In genomic region chr2:37558622-37559021, GRCh38 we compare ENCODE assay signal across 11 cellular contexts.
DNase-seq lines count a peak whose midpoint lies in the region; ATAC-seq, FAIRE-seq and TF ChIP-seq lines count a peak whose summit lies in the region.
"Had no signal": no experiment of that assay in that cellular context is flagged by ENCODE, and none has a peak within 500 bp of the region (broad histone marks: within the 10 kb centered on the region; RNA-seq: fewer than 3 reads in every experiment).

No MANE protein-coding gene starts in this region.

- no TSS peak for BruUV-seq in K562 (replicated peaks; lab: Mats Ljungman, UMichigan)

- peaks cover 8% of the 10 kb centered on the region; the same call in 2 of the 3 replicates for H3K79me2 ChIP-seq in K562 (ENCODE audit: control insufficient read depth, insufficient read depth, low read length)

- H3K27ac ChIP-seq in K562 (ENCODE audit: extremely low read depth, low read depth, low read length): peak overlapping the region; percentile 27; the same call in 2 of the 3 replicates
- H3K27ac ChIP-seq in RWPE1: no peak overlapping the region
- H3K27ac ChIP-seq: cardiac muscle cell had no signal

- no peak for TF ChIP-seq EP300 in K562 (IDR thresholded peaks at IDR 0.05; ENCODE audit: low read length)

- POLR2A ChIA-PET in K562 (lab: Yijun Ruan, JAX) (interaction anchor here (0.6 kb wide), 1 partner anchor 286 kb away, joined by 3 read pairs; no protein-coding TSS in a partner anchor), RWPE1 (lab: Yijun Ruan, JAX; ENCODE audit: low non-redundant PET) (no interaction called here)

- ATAC-seq in GM19455 (IDR thresholded peaks at IDR 0.05; ENCODE audit: unreplicated experiment) (peak; percentile 55), HG03354 (IDR thresholded peaks at IDR 0.05; ENCODE audit: poor library complexity, severe bottlenecking, unreplicated experiment) (peak; percentile 70), K562 (no peak)

- no peak overlapping the region for H3K9ac ChIP-seq in K562 (ENCODE audit: insufficient read depth in 1 of 2, low read depth in 2 of 2, low read length in 2 of 2)

- no peaks in the 10 kb centered on the region for H4K20me1 ChIP-seq in K562 (replicated peaks; ENCODE audit: control insufficient read depth, insufficient read depth, low read length)

- no peaks in the 10 kb centered on the region for H3K36me3 ChIP-seq in K562 (ENCODE audit: control insufficient read depth, insufficient read depth, low read length)
- H3K36me3 ChIP-seq: cardiac muscle cell had no signal

- no peaks in the 10 kb centered on the region for H3K9me1 ChIP-seq in K562 (ENCODE audit: control insufficient read depth, insufficient read depth, low read length)

- WGBS in K562 (ENCODE audit: insufficient coverage, low coverage, missing lambda C conversion rate): 40% methylated on average over 1 of the region's 1 CpG

- H3K27me3 ChIP-seq in K562 (ENCODE audit: control insufficient read depth in 2 of 2, insufficient read depth in 2 of 2, low read length in 2 of 2): no peaks in the 10 kb centered on the region
- H3K27me3 ChIP-seq: cardiac muscle cell had no signal

- no peaks in the 10 kb centered on the region for H3K9me3 ChIP-seq in K562 (replicated peaks; ENCODE audit: control insufficient read depth, insufficient read depth, low read depth, low read length)
- H3K9me3 ChIP-seq: Caco-2 had no signal

- H3K4me3 ChIP-seq in K562: no peak overlapping the region
- H3K4me3 ChIP-seq: cardiac muscle cell had no signal

- no peak for TF ChIP-seq RAD21 in K562 (CRISPR knock-in tag; conservative IDR thresholded peaks at IDR 0.05 in 1 of 2, IDR thresholded peaks at IDR 0.05 in 1 of 2)

- peaks cover 0 to 32% of the 10 kb centered on the region in 2 experiments; a peak in 4 of 5 replicates for H3K4me1 ChIP-seq in K562 (replicated peaks in 1 of 2; ENCODE audit: control insufficient read depth in 2 of 2, insufficient read depth in 2 of 2, low read length in 2 of 2)

- intact Hi-C loops in K562 (cut with micrococcal nuclease): no loop called here

- DNase-seq in GDM1 (lab: John Stamatoyannopoulos, UW): peak; percentile 27
- peak in 1 of 4 experiments; percentile 34 for DNase-seq in K562 (ENCODE audit: extremely low read depth in 1 of 4, low spot score in 3 of 4)
- no peak for DNase-seq in stimulated activated CD4-positive, alpha-beta T cell treated with anti-CD3 and anti-CD28 coated beads, Interleukin-15, amount 100 ng/mL, for 24 hours
- DNase-seq in NCI-H2171 (lab: John Stamatoyannopoulos, UW): no peak
- no peak for DNase-seq in RWPE1 (ENCODE audit: low spot score)
- no peak for DNase-seq in T-helper 2 cell
- DNase-seq: Caco-2 had no signal

- no peak for TF ChIP-seq POLR2A in K562 (conservative IDR thresholded peaks at IDR 0.05)

- in situ Hi-C loops in K562 (cut with MboI): no loop called here

- peak overlapping the region; percentile 84 for H2AFZ ChIP-seq in K562 (ENCODE audit: low read depth, low read length)

- CTCF ChIA-PET in K562 (lab: Yijun Ruan, JAX; ENCODE audit: low intra/inter-chr PET ratio) (no interaction called here), RWPE1 (lab: Yijun Ruan, JAX) (interaction anchor here (0.6 kb wide), 2 partner anchors 321 to 627 kb away, joined by 3 read pairs; no protein-coding TSS in a partner anchor)

- H3K4me2 ChIP-seq in K562 (ENCODE audit: insufficient read depth, low read length): no peak overlapping the region

- TF ChIP-seq CTCF in K562 (IDR thresholded peaks at IDR 0.05 in 2 of 3, conservative IDR thresholded peaks at IDR 0.05 in 1 of 3; ENCODE audit: insufficient read depth in 2 of 3, low read depth in 1 of 3, low read length in 3 of 3): no peak
- TF ChIP-seq CTCF in RWPE1 (conservative IDR thresholded peaks at IDR 0.05; ENCODE audit: low read depth): no peak

- FAIRE-seq in K562 (lab: Jason Lieb, UNC): no peak
- FAIRE-seq: keratinocyte had no signal

TF ChIP-seq in K562, 482 proteins besides CTCF, POLR2A, EP300 and RAD21 (continues in another document):
- 0 out of 2 replicates have a peak, but pooled peaks have one; percentile 41 for TF ChIP-seq ZNF695 (CRISPR knock-in tag; IDR thresholded peaks at IDR 0.05)
- TF ChIP-seq, protein P1, sequence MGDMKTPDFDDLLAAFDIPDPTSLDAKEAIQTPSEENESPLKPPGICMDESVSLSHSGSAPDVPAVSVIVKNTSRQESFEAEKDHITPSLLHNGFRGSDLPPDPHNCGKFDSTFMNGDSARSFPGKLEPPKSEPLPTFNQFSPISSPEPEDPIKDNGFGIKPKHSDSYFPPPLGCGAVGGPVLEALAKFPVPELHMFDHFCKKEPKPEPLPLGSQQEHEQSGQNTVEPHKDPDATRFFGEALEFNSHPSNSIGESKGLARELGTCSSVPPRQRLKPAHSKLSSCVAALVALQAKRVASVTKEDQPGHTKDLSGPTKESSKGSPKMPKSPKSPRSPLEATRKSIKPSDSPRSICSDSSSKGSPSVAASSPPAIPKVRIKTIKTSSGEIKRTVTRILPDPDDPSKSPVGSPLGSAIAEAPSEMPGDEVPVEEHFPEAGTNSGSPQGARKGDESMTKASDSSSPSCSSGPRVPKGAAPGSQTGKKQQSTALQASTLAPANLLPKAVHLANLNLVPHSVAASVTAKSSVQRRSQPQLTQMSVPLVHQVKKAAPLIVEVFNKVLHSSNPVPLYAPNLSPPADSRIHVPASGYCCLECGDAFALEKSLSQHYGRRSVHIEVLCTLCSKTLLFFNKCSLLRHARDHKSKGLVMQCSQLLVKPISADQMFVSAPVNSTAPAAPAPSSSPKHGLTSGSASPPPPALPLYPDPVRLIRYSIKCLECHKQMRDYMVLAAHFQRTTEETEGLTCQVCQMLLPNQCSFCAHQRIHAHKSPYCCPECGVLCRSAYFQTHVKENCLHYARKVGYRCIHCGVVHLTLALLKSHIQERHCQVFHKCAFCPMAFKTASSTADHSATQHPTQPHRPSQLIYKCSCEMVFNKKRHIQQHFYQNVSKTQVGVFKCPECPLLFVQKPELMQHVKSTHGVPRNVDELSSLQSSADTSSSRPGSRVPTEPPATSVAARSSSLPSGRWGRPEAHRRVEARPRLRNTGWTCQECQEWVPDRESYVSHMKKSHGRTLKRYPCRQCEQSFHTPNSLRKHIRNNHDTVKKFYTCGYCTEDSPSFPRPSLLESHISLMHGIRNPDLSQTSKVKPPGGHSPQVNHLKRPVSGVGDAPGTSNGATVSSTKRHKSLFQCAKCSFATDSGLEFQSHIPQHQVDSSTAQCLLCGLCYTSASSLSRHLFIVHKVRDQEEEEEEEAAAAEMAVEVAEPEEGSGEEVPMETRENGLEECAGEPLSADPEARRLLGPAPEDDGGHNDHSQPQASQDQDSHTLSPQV (IDR thresholded peaks at IDR 0.05): peak; percentile 49; the same call in 1 of the 2 replicates
- peak; percentile 52 for TF ChIP-seq ZNF175 (CRISPR knock-in tag; IDR thresholded peaks at IDR 0.05; ENCODE audit: low read depth)
- TF ChIP-seq, protein P2, sequence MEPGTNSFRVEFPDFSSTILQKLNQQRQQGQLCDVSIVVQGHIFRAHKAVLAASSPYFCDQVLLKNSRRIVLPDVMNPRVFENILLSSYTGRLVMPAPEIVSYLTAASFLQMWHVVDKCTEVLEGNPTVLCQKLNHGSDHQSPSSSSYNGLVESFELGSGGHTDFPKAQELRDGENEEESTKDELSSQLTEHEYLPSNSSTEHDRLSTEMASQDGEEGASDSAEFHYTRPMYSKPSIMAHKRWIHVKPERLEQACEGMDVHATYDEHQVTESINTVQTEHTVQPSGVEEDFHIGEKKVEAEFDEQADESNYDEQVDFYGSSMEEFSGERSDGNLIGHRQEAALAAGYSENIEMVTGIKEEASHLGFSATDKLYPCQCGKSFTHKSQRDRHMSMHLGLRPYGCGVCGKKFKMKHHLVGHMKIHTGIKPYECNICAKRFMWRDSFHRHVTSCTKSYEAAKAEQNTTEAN (CRISPR knock-in tag; IDR thresholded peaks at IDR 0.05): no peak
- TF ChIP-seq U2AF2 (optimal IDR thresholded peaks at IDR 0.05; ENCODE audit: low read depth, low read length): no peak
- TF ChIP-seq SMAD4 (CRISPR knock-in tag; conservative IDR thresholded peaks at IDR 0.05): peak; percentile 60
- TF ChIP-seq SPI1 (IDR thresholded peaks at IDR 0.05; ENCODE audit: borderline replicate concordance, low read depth, low read length): peak; percentile 95
- TF ChIP-seq ZBTB9 (CRISPR knock-in tag; IDR thresholded peaks at IDR 0.05): 0 out of 2 replicates have a peak, but pooled peaks have one; percentile 12
- 0 out of 2 replicates have a peak, but pooled peaks have one; percentile 50 for TF ChIP-seq PTTG1 (tag; IDR thresholded peaks at IDR 0.05; ENCODE audit: low read depth)
- TF ChIP-seq, protein P3, sequence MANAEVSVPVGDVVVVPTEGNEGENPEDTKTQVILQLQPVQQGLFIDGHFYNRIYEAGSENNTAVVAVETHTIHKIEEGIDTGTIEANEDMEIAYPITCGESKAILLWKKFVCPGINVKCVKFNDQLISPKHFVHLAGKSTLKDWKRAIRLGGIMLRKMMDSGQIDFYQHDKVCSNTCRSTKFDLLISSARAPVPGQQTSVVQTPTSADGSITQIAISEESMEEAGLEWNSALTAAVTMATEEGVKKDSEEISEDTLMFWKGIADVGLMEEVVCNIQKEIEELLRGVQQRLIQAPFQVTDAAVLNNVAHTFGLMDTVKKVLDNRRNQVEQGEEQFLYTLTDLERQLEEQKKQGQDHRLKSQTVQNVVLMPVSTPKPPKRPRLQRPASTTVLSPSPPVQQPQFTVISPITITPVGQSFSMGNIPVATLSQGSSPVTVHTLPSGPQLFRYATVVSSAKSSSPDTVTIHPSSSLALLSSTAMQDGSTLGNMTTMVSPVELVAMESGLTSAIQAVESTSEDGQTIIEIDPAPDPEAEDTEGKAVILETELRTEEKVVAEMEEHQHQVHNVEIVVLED (CRISPR knock-in tag; IDR thresholded peaks at IDR 0.05): no peak
